Comparison of ENCODE assay signal across 15 cellular contexts in genomic region chr2:206127656-206128055, GRCh38. TPM values are rescaled to one million over a fixed set of nuclear protein-coding genes. Genes with fewer than 3 reads are reported as not detected.
DNase-seq lines count a peak whose midpoint lies in the region; ATAC-seq, FAIRE-seq and TF ChIP-seq lines count a peak whose summit lies in the region.
"Had no signal": no experiment of that assay in that cellular context is flagged by ENCODE, and none has a peak within 500 bp of the region (broad histone marks: within the 10 kb centered on the region; RNA-seq: fewer than 3 reads in every experiment).

No MANE protein-coding gene starts in this region.

- RAD21 ChIA-PET in GM12878 (lab: Charles Lee; ENCODE audit: unreplicated experiment), result interaction anchor here (1.2 kb wide), 1 partner anchor 26 kb away, joined by 3 read pairs; no protein-coding TSS in a partner anchor

- no peak overlapping the region for H3K9ac ChIP-seq in GM12878 (ENCODE audit: control insufficient read depth, insufficient read depth, low read length)

- H3K4me1 Mint-ChIP-seq in CD4-positive, alpha-beta T cell (ENCODE audit: low read depth), result no peaks in the 10 kb centered on the region
- H3K4me1 Mint-ChIP-seq: activated naive CD4-positive, alpha-beta T cell treated with anti-CD3 and anti-CD28 coated beads, Interleukin-2, amount 50 U/mL, for 24 hours; CD8-positive, alpha-beta memory T cell had no signal

- H3K4me1 ChIP-seq in A673 (ENCODE audit: insufficient read depth, low read length, poor library complexity, severe bottlenecking) (no peaks in the 10 kb centered on the region), GM12878 (ENCODE audit: control insufficient read depth, insufficient read depth, low read length) (no peaks in the 10 kb centered on the region), Peyer's patch (no peaks in the 10 kb centered on the region), small intestine (ENCODE audit: control insufficient read depth in 2 of 2, insufficient read depth in 1 of 2, low read depth in 1 of 2, low read length in 1 of 2) (no peaks in the 10 kb centered on the region)
- H3K4me1 ChIP-seq: esophagus squamous epithelium, transverse colon had no signal

- H3K9me3 ChIP-seq in A673 (ENCODE audit: low read depth, low read length, poor library complexity, severe bottlenecking) (no peaks in the 10 kb centered on the region), GM12878 (replicated peaks; ENCODE audit: control insufficient read depth, insufficient read depth, low read length) (no peaks in the 10 kb centered on the region), Peyer's patch (no peaks in the 10 kb centered on the region), small intestine (ENCODE audit: control insufficient read depth, low read depth) (no peaks in the 10 kb centered on the region)
- no peaks in the 10 kb centered on the region for H3K9me3 ChIP-seq in CD4-positive, alpha-beta T cell (ENCODE audit: control insufficient read depth, low read length)
- H3K9me3 ChIP-seq: esophagus squamous epithelium, ovary, transverse colon had no signal

- peaks cover 70% of the 10 kb centered on the region for H3K36me3 Mint-ChIP-seq in CD4-positive, alpha-beta T cell (ENCODE audit: low read depth)

- peaks cover 80% of the 10 kb centered on the region for H3K36me3 ChIP-seq in A673 (ENCODE audit: insufficient read depth, low read length, poor library complexity, severe bottlenecking)
- peaks cover 2 to 17% of the 10 kb centered on the region in 2 experiments for H3K36me3 ChIP-seq in GM12878 (ENCODE audit: control insufficient read depth in 2 of 2, insufficient read depth in 2 of 2, low read length in 1 of 2)
- peaks cover 0 to 100% (median 0%) of the 10 kb centered on the region in 3 donors for H3K36me3 ChIP-seq in Peyer's patch
- peaks cover 3 to 14% of the 10 kb centered on the region in 2 donors for H3K36me3 ChIP-seq in small intestine (ENCODE audit: control insufficient read depth in 2 of 2, insufficient read depth in 2 of 2, low read length in 2 of 2)
- H3K36me3 ChIP-seq: ovary had no signal

- CTCF ChIA-PET in A673 (lab: Charles Lee), result no interaction called here
- CTCF ChIA-PET in GM12878 (lab: Yijun Ruan, JAX), result interaction anchor here (0.6 to 1.1 kb wide), 3 partner anchors 15 to 105 kb away, joined by 3 read pairs; no protein-coding TSS in a partner anchor
- CTCF ChIA-PET in CD4-positive, alpha-beta T cell (lab: Charles Lee), result no interaction called here

- DNase-seq in A673 (ENCODE audit: low spot score) (no peak), Daoy (ENCODE audit: low read depth) (peak; percentile 2), M059J (ENCODE audit: low read depth) (peak; percentile 26), GM12878 (ENCODE audit: low read depth, low spot score) (no peak), Peyer's patch (no peak), posterior cingulate gyrus (no peak), small intestine (no peak)
- DNase-seq in CD4-positive, alpha-beta T cell, result no peak
- DNase-seq: CD8-positive, alpha-beta memory T cell; esophagus squamous epithelium; mesenchymal stem cell; ovary; T1000; transverse colon had no signal

- no peaks in the 10 kb centered on the region for H4K20me1 ChIP-seq in GM12878 (ENCODE audit: control insufficient read depth, insufficient read depth)

- 0 out of 2 replicates have a peak, but pooled peaks have one; percentile 25 for TF ChIP-seq RAD21 in GM12878 (IDR thresholded peaks at IDR 0.05; ENCODE audit: insufficient read depth, low read depth, low read length)

- no peak overlapping the region for H2AFZ ChIP-seq in GM12878 (ENCODE audit: control insufficient read depth, low read depth, low read length)

- in situ Hi-C loops in GM12878 (cut with MboI), result no loop called here

- H3K27me3 Mint-ChIP-seq in CD4-positive, alpha-beta T cell, result no peaks in the 10 kb centered on the region
- H3K27me3 Mint-ChIP-seq: activated naive CD4-positive, alpha-beta T cell treated with anti-CD3 and anti-CD28 coated beads, Interleukin-2, amount 50 U/mL, for 24 hours; CD8-positive, alpha-beta memory T cell had no signal

- 0 out of 2 replicates have a peak, but pooled peaks have one; percentile 10 for TF ChIP-seq CTCF in A673 (conservative IDR thresholded peaks at IDR 0.05; ENCODE audit: low read depth, low read length)
- TF ChIP-seq CTCF in GM12878 (IDR thresholded peaks at IDR 0.05 in 2 of 3, conservative IDR thresholded peaks at IDR 0.05 in 1 of 3; ENCODE audit: control insufficient read depth in 2 of 3, extremely low read depth in 1 of 3, insufficient read depth in 1 of 3, low read depth in 3 of 3, low read length in 3 of 3), result peak in 2 of 3 experiments; percentile 22 to 25; a peak in 2 of 6 replicates
- TF ChIP-seq CTCF in Peyer's patch (IDR thresholded peaks at IDR 0.05), result no peak
- no peak for TF ChIP-seq CTCF in CD4-positive, alpha-beta T cell (IDR thresholded peaks at IDR 0.05)

- H3K27ac Mint-ChIP-seq in CD4-positive, alpha-beta T cell, result no peak overlapping the region
- H3K27ac Mint-ChIP-seq: activated naive CD4-positive, alpha-beta T cell treated with anti-CD3 and anti-CD28 coated beads, Interleukin-2, amount 50 U/mL, for 24 hours had no signal

- H3K4me2 ChIP-seq in GM12878 (ENCODE audit: control insufficient read depth, insufficient read depth), result no peak overlapping the region

- no peak for TF ChIP-seq EP300 in GM12878 (IDR thresholded peaks at IDR 0.05; ENCODE audit: borderline replicate concordance in 1 of 2, control insufficient read depth in 1 of 2, low read depth in 2 of 2, low read length in 2 of 2)

- no peaks in the 10 kb centered on the region for H3K79me2 ChIP-seq in GM12878 (ENCODE audit: control insufficient read depth, insufficient read depth, low read length)

- no peak overlapping the region for H3K4me3 ChIP-seq in A673 (ENCODE audit: low read depth, low read length, poor library complexity, severe bottlenecking)
- no peak overlapping the region for H3K4me3 ChIP-seq in GM12878
- H3K4me3 ChIP-seq in Peyer's patch, result no peak overlapping the region
- H3K4me3 ChIP-seq in small intestine (ENCODE audit: low read depth in 1 of 2, low read length in 2 of 2), result no peak overlapping the region
- H3K4me3 ChIP-seq: esophagus squamous epithelium, ovary, transverse colon had no signal

- TF ChIP-seq POLR2A in GM12878 (IDR thresholded peaks at IDR 0.05; ENCODE audit: low read depth, low read length), result no peak
- TF ChIP-seq POLR2A in Peyer's patch (IDR thresholded peaks at IDR 0.05), result no peak

- FAIRE-seq in GM12878 (lab: Jason Lieb, UNC) (no peak), small intestine (lab: Jason Lieb, UNC) (no peak)

- no peaks in the 10 kb centered on the region for H3K27me3 ChIP-seq in A673 (replicated peaks; ENCODE audit: insufficient read depth, low read depth, low read length, poor library complexity)
- H3K27me3 ChIP-seq in GM12878 (replicated peaks in 1 of 2; ENCODE audit: control insufficient read depth in 2 of 2, insufficient read depth in 2 of 2, low read length in 1 of 2), result no peaks in the 10 kb centered on the region
- no peaks in the 10 kb centered on the region for H3K27me3 ChIP-seq in Peyer's patch
- H3K27me3 ChIP-seq in small intestine (ENCODE audit: control insufficient read depth in 2 of 2, insufficient read depth in 2 of 2, low read length in 2 of 2), result no peaks in the 10 kb centered on the region
- H3K27me3 ChIP-seq in CD4-positive, alpha-beta T cell (ENCODE audit: control insufficient read depth, insufficient read depth, low read length), result no peaks in the 10 kb centered on the region
- H3K27me3 ChIP-seq: esophagus squamous epithelium, ovary, transverse colon had no signal

- POLR2A ChIA-PET in A673 (lab: Charles Lee; ENCODE audit: low non-redundant PET) (interaction anchor here (0.5 kb wide), 1 partner anchor 43 kb away, joined by 3 read pairs; no protein-coding TSS in a partner anchor), GM12878 (lab: Charles Lee) (no interaction called here)
- POLR2A ChIA-PET in CD4-positive, alpha-beta T cell (lab: Charles Lee), result no interaction called here

- no peaks in the 10 kb centered on the region for H3K9me3 Mint-ChIP-seq in CD4-positive, alpha-beta T cell
- H3K9me3 Mint-ChIP-seq: activated naive CD4-positive, alpha-beta T cell treated with anti-CD3 and anti-CD28 coated beads, Interleukin-2, amount 50 U/mL, for 24 hours; CD8-positive, alpha-beta memory T cell had no signal

- H3K27ac ChIP-seq in A673 (ENCODE audit: low read depth, low read length, poor library complexity, severe bottlenecking) (no peak overlapping the region), GM12878 (ENCODE audit: control insufficient read depth, insufficient read depth) (no peak overlapping the region), Peyer's patch (no peak overlapping the region), small intestine (ENCODE audit: low read depth in 1 of 2, low read length in 1 of 2) (no peak overlapping the region)
- no peak overlapping the region for H3K27ac ChIP-seq in CD4-positive, alpha-beta T cell (ENCODE audit: low read depth, low read length)
- H3K27ac ChIP-seq: esophagus squamous epithelium, ovary, transverse colon had no signal

- SMC1A ChIA-PET in GM12878 (lab: Charles Lee; ENCODE audit: uncharacterized antibody, unreplicated experiment), result interaction anchor here (1.2 to 1.6 kb wide), 2 partner anchors 41 to 125 kb away, joined by 3 read pairs; no protein-coding TSS in a partner anchor

- BruUV-seq in A673 (replicated peaks; lab: Mats Ljungman, UMichigan) (no TSS peak), GM12878 (replicated peaks; lab: Mats Ljungman, UMichigan) (no TSS peak)

- peak; percentile 35; the same call in 1 of the 3 replicates for ATAC-seq in GM12878
- ATAC-seq in CD4-positive, alpha-beta T cell (ENCODE audit: poor library complexity), result no peak

- no peak overlapping the region for H3K4me3 Mint-ChIP-seq in CD4-positive, alpha-beta T cell
- H3K4me3 Mint-ChIP-seq: activated naive CD4-positive, alpha-beta T cell treated with anti-CD3 and anti-CD28 coated beads, Interleukin-2, amount 50 U/mL, for 24 hours; CD8-positive, alpha-beta memory T cell had no signal

- intact Hi-C loops in A673 (cut with micrococcal nuclease; ENCODE audit: unreplicated experiment) (no loop called here), GM12878 (cut with micrococcal nuclease; ENCODE audit: unreplicated experiment) (no loop called here), posterior cingulate gyrus (cut with DNase I) (no loop called here)
- intact Hi-C loops in CD4-positive, alpha-beta T cell (cut with DNase I, micrococcal nuclease), result no loop called here

RNA-seq across cellular contexts. Expression of gene NDUFS1, which starts 31.6 kb away (rescaled TPM):
- total RNA-seq in A673 (2021) (134 and 151 TPM in 2 replicates), GM12878 (2014; rRNA removed) (86.4 and 102 TPM in 2 replicates), GM12878 (2014; rRNA removed; fragmentation: Illumina TruSeq; extraction: Trizol) (97.9 and 98.9 TPM in 2 replicates), GM12878 (2021) (89.0 and 90.6 TPM in 2 replicates), Peyer's patch (10 to 100 TPM; 81.9 to 95.3 (median 89.3) TPM)
- 169 and 215 TPM in 2 replicates for total RNA-seq in Daoy (2014; rRNA removed; shearing (Covaris generic))
- 125 and 127 TPM in 2 replicates for total RNA-seq in M059J (2014; rRNA removed; shearing (Covaris generic))
- total RNA-seq in GM12878 (2013; cell fraction: nucleolus; rRNA removed), result 43.9 and 48.6 TPM in 2 replicates
- polyA plus RNA-seq in GM12878 (2011; ENCODE audit: low read depth), result 36.5 TPM
- polyA plus RNA-seq in GM12878 (2011; rRNA removed) (106 and 127 TPM in 2 replicates), GM12878 (2014; fragmentation: Illumina TruSeq; extraction: Trizol) (106 and 108 TPM in 2 replicates), GM12878 (2014; fragmentation: Nextera tagmentation; extraction: Ambion mirVana) (10 to 100 TPM; 62.6 to 69.3 TPM), GM12878 (2014; rRNA removed) (71.7 and 78.9 TPM in 2 replicates), GM12878 (2016; fragmentation: Nextera tagmentation; extraction: Ambion mirVana) (10 to 100 TPM; 91.7 to 92.9 TPM), small intestine (10 to 100 TPM; 33.5 to 53.9 (median 47.6) TPM)
- 64.8 and 75.6 TPM in 2 replicates for polyA plus RNA-seq in GM12878 (2011; cell fraction: cytosol; rRNA removed)
- 42.6 and 57.2 TPM in 2 replicates for polyA plus RNA-seq in GM12878 (2011; cell fraction: nucleus; rRNA removed)
- 37.4 and 44.3 TPM in 2 replicates for polyA plus RNA-seq in GM12878 (2012)
- 108 and 136 TPM in 2 replicates for polyA minus RNA-seq in GM12878 (2011; rRNA and poly(A)+ RNA removed)
- polyA minus RNA-seq in GM12878 (2011; cell fraction: cytosol; rRNA and poly(A)+ RNA removed), result 27.4 and 33.0 TPM in 2 replicates
- 13.4 and 15.6 TPM in 2 replicates for polyA minus RNA-seq in GM12878 (2011; cell fraction: nucleus; rRNA and poly(A)+ RNA removed)
- 10 to 100 TPM; 33.4 to 34.3 TPM for total RNA-seq in CD4-positive, alpha-beta T cell

RNA-seq across cellular contexts. Expression of gene EEF1B2, which starts 32.0 kb away (rescaled TPM):
- total RNA-seq in A673 (2021) (565 and 629 TPM in 2 replicates), GM12878 (2014; rRNA removed) (992 and 1,044 TPM in 2 replicates), GM12878 (2014; rRNA removed; fragmentation: Illumina TruSeq; extraction: Trizol) (1,687 and 1,688 TPM in 2 replicates), GM12878 (2021) (1,132 and 1,160 TPM in 2 replicates), Peyer's patch (100 to 1,000 TPM; 146 to 601 (median 242) TPM)
- total RNA-seq in Daoy (2014; rRNA removed; shearing (Covaris generic)), result 646 and 771 TPM in 2 replicates
- total RNA-seq in M059J (2014; rRNA removed; shearing (Covaris generic)), result 180 and 188 TPM in 2 replicates
- 101 and 108 TPM in 2 replicates for total RNA-seq in GM12878 (2013; cell fraction: nucleolus; rRNA removed)
- 1,884 TPM for polyA plus RNA-seq in GM12878 (2011; ENCODE audit: low read depth)
- polyA plus RNA-seq in GM12878 (2011; rRNA removed) (1,332 and 1,837 TPM in 2 replicates), GM12878 (2014; fragmentation: Illumina TruSeq; extraction: Trizol) (1,464 and 1,657 TPM in 2 replicates), GM12878 (2014; fragmentation: Nextera tagmentation; extraction: Ambion mirVana) (1,000 to 10,000 TPM; 1,407 to 2,110 TPM), GM12878 (2014; rRNA removed) (1,093 and 1,195 TPM in 2 replicates), GM12878 (2016; fragmentation: Nextera tagmentation; extraction: Ambion mirVana) (100 to 1,000 TPM; 719 to 722 TPM), small intestine (1,000 to 10,000 TPM in 2 of 3 donors, 100 to 1,000 TPM in 1; 838 to 1,497 (median 1,356) TPM)
- polyA plus RNA-seq in GM12878 (2011; cell fraction: cytosol; rRNA removed), result 630 and 1,024 TPM in 2 replicates
- polyA plus RNA-seq in GM12878 (2011; cell fraction: nucleus; rRNA removed), result 345 and 350 TPM in 2 replicates
- polyA plus RNA-seq in GM12878 (2012), result 1,330 and 1,565 TPM in 2 replicates
- 586 and 661 TPM in 2 replicates for polyA minus RNA-seq in GM12878 (2011; rRNA and poly(A)+ RNA removed)
- polyA minus RNA-seq in GM12878 (2011; cell fraction: cytosol; rRNA and poly(A)+ RNA removed), result 227 and 245 TPM in 2 replicates
- polyA minus RNA-seq in GM12878 (2011; cell fraction: nucleus; rRNA and poly(A)+ RNA removed), result 139 and 158 TPM in 2 replicates
- 1,000 to 10,000 TPM; 1,109 to 1,132 TPM for total RNA-seq in CD4-positive, alpha-beta T cell

RNA-seq across cellular contexts. Expression of gene INO80D, which starts 41.7 kb away (rescaled TPM):
- total RNA-seq in A673 (2021), result 20.9 and 21.7 TPM in 2 replicates
- total RNA-seq in Daoy (2014; rRNA removed; shearing (Covaris generic)), result 3.2 and 3.3 TPM in 2 replicates
- 2.6 and 5.2 TPM in 2 replicates for total RNA-seq in M059J (2014; rRNA removed; shearing (Covaris generic))
- 44.6 and 48.4 TPM in 2 replicates for total RNA-seq in GM12878 (2013; cell fraction: nucleolus; rRNA removed)
- 6.3 and 7.9 TPM in 2 replicates for total RNA-seq in GM12878 (2014; rRNA removed)
- total RNA-seq in GM12878 (2014; rRNA removed; fragmentation: Illumina TruSeq; extraction: Trizol), result 6.5 and 7.2 TPM in 2 replicates
- 15.3 and 16.3 TPM in 2 replicates for total RNA-seq in GM12878 (2021)
- 2.3 TPM for polyA plus RNA-seq in GM12878 (2011; ENCODE audit: low read depth)
- polyA plus RNA-seq in GM12878 (2011; rRNA removed), result 8.1 and 10.5 TPM in 2 replicates
- polyA plus RNA-seq in GM12878 (2011; cell fraction: cytosol; rRNA removed), result 4.8 and 5.4 TPM in 2 replicates
- polyA plus RNA-seq in GM12878 (2011; cell fraction: nucleus; rRNA removed), result 10.1 and 10.6 TPM in 2 replicates
- 3.3 and 4.1 TPM in 2 replicates for polyA plus RNA-seq in GM12878 (2012)
- polyA plus RNA-seq in GM12878 (2014; fragmentation: Illumina TruSeq; extraction: Trizol), result 3.9 and 4.9 TPM in 2 replicates
- 1 to 10 TPM in 1 of 2 experiments, under 1 TPM in 1; 0.73 to 1.9 TPM for polyA plus RNA-seq in GM12878 (2014; fragmentation: Nextera tagmentation; extraction: Ambion mirVana)
- polyA plus RNA-seq in GM12878 (2014; rRNA removed), result 3.1 and 3.2 TPM in 2 replicates
- 1 to 10 TPM; 4.5 to 4.8 TPM for polyA plus RNA-seq in GM12878 (2016; fragmentation: Nextera tagmentation; extraction: Ambion mirVana)
- polyA minus RNA-seq in GM12878 (2011; rRNA and poly(A)+ RNA removed), result 45.5 and 48.5 TPM in 2 replicates
- 12.4 and 15.3 TPM in 2 replicates for polyA minus RNA-seq in GM12878 (2011; cell fraction: cytosol; rRNA and poly(A)+ RNA removed)
- 15.7 and 21.5 TPM in 2 replicates for polyA minus RNA-seq in GM12878 (2011; cell fraction: nucleus; rRNA and poly(A)+ RNA removed)
- 100 to 1,000 TPM in 1 of 4 donors, 10 to 100 TPM in 3; 20.8 to 102 (median 56.4) TPM for total RNA-seq in Peyer's patch
- 1 to 10 TPM; 1.6 to 2.9 (median 1.8) TPM for polyA plus RNA-seq in small intestine
- 10 to 100 TPM; 45.3 to 48.9 TPM for total RNA-seq in CD4-positive, alpha-beta T cell

Comparison
In these comparisons a context has a peak if more than half of its experiments do, and no peak if none do; other contexts are left out.
1. DNase-seq: peak in Daoy (single experiment) and M059J (single experiment); none in A673 (single experiment), GM12878 (single experiment), Peyer's patch (0 of 3), posterior cingulate gyrus (0 of 10), small intestine (single experiment) and CD4-positive, alpha-beta T cell (0 of 10).
2. CTCF ChIP-seq: peak in A673 (single experiment) and GM12878 (2 of 3); none in Peyer's patch (0 of 6) and CD4-positive, alpha-beta T cell (single experiment).